23 cellular contexts compared by ENCODE assay signal in the genomic region with DNA sequence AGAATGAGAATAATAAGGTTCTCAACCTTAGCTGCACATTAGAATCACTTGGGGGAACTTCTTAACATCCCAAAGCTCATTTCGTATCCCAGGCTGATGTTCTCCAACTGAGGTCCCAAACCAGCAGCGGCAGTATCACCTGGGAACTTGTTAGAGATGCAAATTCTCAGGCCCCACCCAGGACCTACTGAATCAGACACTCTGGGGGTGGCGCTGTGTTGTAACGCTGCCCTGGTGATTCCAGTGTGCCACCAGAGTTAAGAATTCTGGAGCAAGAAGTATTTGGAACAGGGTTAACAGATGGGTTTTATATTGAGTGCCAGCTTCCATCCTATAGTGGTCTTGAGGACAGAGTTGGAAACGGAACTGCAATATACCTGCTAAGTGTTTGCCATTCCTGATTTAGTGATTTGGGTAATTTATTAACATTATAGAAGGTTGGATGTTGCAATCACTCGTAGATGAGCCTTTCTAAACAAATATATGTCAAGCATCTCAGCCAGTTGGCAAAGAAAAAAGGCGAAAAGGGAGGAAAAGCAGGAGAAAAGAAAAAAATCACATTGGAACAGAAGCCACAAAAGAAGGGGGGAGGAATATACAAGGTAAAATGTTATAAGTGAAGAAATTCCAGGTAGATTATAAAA.
DNase-seq lines count a peak whose midpoint lies in the region; ATAC-seq and TF ChIP-seq lines count a peak whose summit lies in the region.
"Had no signal": no experiment of that assay in that cellular context is flagged by ENCODE, and none has a peak within 500 bp of the region (broad histone marks: within the 10 kb centered on the region; RNA-seq: fewer than 3 reads in every experiment).

No MANE protein-coding gene starts in this region.

- no peak overlapping the region for H3K18ac ChIP-seq in mesendoderm (ENCODE audit: low read length)

- H3K27ac Mint-ChIP-seq in central memory CD8-positive, alpha-beta T cell (ENCODE audit: low read depth): peak overlapping the region; percentile 37
- H3K27ac Mint-ChIP-seq: CD8-positive, alpha-beta memory T cell had no signal

- H3K79me2 ChIP-seq in mesendoderm (ENCODE audit: control insufficient read depth, insufficient read depth, low read length): no peaks in the 10 kb centered on the region

- H3K36me3 ChIP-seq in mesendoderm (ENCODE audit: control insufficient read depth, insufficient read depth, low read length): no peaks in the 10 kb centered on the region
- H3K36me3 ChIP-seq: Peyer's patch had no signal

- WGBS in mesendoderm (ENCODE audit: extremely low coverage, insufficient coverage, low lambda C conversion rate): no CpG with 5 or more reads among the region's 7 CpGs

- no peak overlapping the region for H3K27ac ChIP-seq in mesendoderm (ENCODE audit: low read depth, low read length)
- H3K27ac ChIP-seq: C4-2B, Peyer's patch had no signal

- H3K4me3 ChIP-seq in mesendoderm (ENCODE audit: low read length) (no peak overlapping the region), foreskin fibroblast (ENCODE audit: low read depth in 1 of 2, low read length in 2 of 2) (no peak overlapping the region)
- H3K4me3 ChIP-seq: Peyer's patch had no signal

- DNase-seq in NCI-H2227 (lab: John Stamatoyannopoulos, UW; ENCODE audit: unreplicated experiment): peak; percentile 9
- no peak for DNase-seq in NCI-H2227 treated with DMSO at 0.1 percent for 48 hours (lab: John Stamatoyannopoulos, UW)
- DNase-seq in NCI-H526 treated with DMSO at 0.1 percent for 48 hours (lab: John Stamatoyannopoulos, UW): peak; percentile 33
- no peak for DNase-seq in central memory CD8-positive, alpha-beta T cell (ENCODE audit: low spot score in 2 of 2)
- peak; percentile 31 for DNase-seq in mesendoderm
- DNase-seq in foreskin fibroblast: no peak
- no peak for DNase-seq in NCI-H1436 treated with DMSO at 0.1 percent for 48 hours (lab: John Stamatoyannopoulos, UW)
- DNase-seq: 8988T; Calu3; CD8-positive, alpha-beta memory T cell; DMS153; GOT3; MM.1S; NCI-H1048; NCI-H1417 treated with DMSO at 0.1 percent for 48 hours; NCI-H187 treated with DMSO at 0.1 percent for 48 hours; NCI-H2171; NCI-H446 treated with DMSO at 0.1 percent for 48 hours; NCI-H82; Peyer's patch had no signal

- no peak overlapping the region for H2BK15ac ChIP-seq in mesendoderm (replicated peaks; ENCODE audit: low read depth)

- no peak overlapping the region for H4K8ac ChIP-seq in mesendoderm (ENCODE audit: low read depth, low read length)

- H3K4me2 ChIP-seq in mesendoderm (ENCODE audit: low read length): no peak overlapping the region

- no peaks in the 10 kb centered on the region for H3K4me1 ChIP-seq in mesendoderm (ENCODE audit: control insufficient read depth, low read depth, low read length)
- H3K4me1 ChIP-seq: Peyer's patch had no signal

- H2BK5ac ChIP-seq in mesendoderm (ENCODE audit: low read length): no peak overlapping the region

- H3K4me1 Mint-ChIP-seq in central memory CD8-positive, alpha-beta T cell: no peaks in the 10 kb centered on the region

- H3K27me3 Mint-ChIP-seq in central memory CD8-positive, alpha-beta T cell: no peaks in the 10 kb centered on the region

- no peak for TF ChIP-seq CTCF in foreskin fibroblast (IDR thresholded peaks at IDR 0.05; ENCODE audit: low read depth, low read length)

- H3K4ac ChIP-seq in mesendoderm (ENCODE audit: low read depth, low read length): no peak overlapping the region

- H2BK120ac ChIP-seq in mesendoderm (ENCODE audit: low read depth, low read length): no peak overlapping the region

- H3K79me1 ChIP-seq in mesendoderm (ENCODE audit: low read length): no peaks in the 10 kb centered on the region

- no peak overlapping the region for H3K23ac ChIP-seq in mesendoderm (ENCODE audit: low read length)

- H3K4me3 Mint-ChIP-seq in central memory CD8-positive, alpha-beta T cell: no peak overlapping the region
- H3K4me3 Mint-ChIP-seq: CD8-positive, alpha-beta memory T cell had no signal

- H3K36me3 Mint-ChIP-seq in central memory CD8-positive, alpha-beta T cell (ENCODE audit: insufficient read depth): peaks cover 3% of the 10 kb centered on the region

- no peaks in the 10 kb centered on the region for H3K9me3 Mint-ChIP-seq in central memory CD8-positive, alpha-beta T cell
- H3K9me3 Mint-ChIP-seq: CD8-positive, alpha-beta memory T cell had no signal

- H3K27me3 ChIP-seq in mesendoderm (ENCODE audit: insufficient read depth, low read length, poor library complexity): no peaks in the 10 kb centered on the region
- H3K27me3 ChIP-seq: Peyer's patch had no signal

- no peak overlapping the region for H3K56ac ChIP-seq in mesendoderm (ENCODE audit: low read length)

- H3K9ac ChIP-seq in mesendoderm (ENCODE audit: low read length): no peak overlapping the region

- no peak overlapping the region for H2AK5ac ChIP-seq in mesendoderm (ENCODE audit: low read length)

- no peak for ATAC-seq in central memory CD8-positive, alpha-beta T cell (replicated peaks; ENCODE audit: extremely low read depth, poor library complexity, severe bottlenecking)
- ATAC-seq in HG03045 (IDR thresholded peaks at IDR 0.05; ENCODE audit: unreplicated experiment): no peak
- ATAC-seq: SK-N-SH treated with all-trans-retinoic acid at 6 μM for 48 hours had no signal

- no peak overlapping the region for H4K5ac ChIP-seq in mesendoderm (ENCODE audit: low read length)

Comparison
In these comparisons a context has a peak if more than half of its experiments do, and no peak if none do; other contexts are left out.
1. DNase-seq: peak in NCI-H2227 (single experiment), NCI-H526 treated with DMSO at 0.1 percent for 48 hours (single experiment) and mesendoderm (single experiment); none in NCI-H2227 treated with DMSO at 0.1 percent for 48 hours (single experiment), central memory CD8-positive, alpha-beta T cell (0 of 2), foreskin fibroblast (0 of 2) and NCI-H1436 treated with DMSO at 0.1 percent for 48 hours (single experiment).